In the genomic region with DNA sequence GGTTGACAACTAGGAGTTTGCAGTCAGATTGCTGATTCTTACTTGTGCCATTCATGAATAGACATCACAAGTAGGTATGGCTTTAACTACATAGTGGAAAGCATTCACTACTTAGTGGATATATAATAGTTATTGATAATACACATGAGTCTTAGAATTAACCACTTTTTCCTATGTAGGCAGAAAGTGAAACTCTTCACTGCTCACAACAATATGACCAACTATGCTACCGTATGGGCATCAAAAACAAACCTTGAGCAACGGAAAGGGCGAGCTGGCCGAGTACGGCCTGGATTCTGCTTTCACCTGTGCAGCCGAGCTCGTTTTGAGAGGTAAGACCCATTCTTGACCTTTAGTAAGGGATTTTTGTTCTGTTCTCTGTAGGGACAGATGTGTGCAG, we compare ENCODE assay signal across 19 cellular contexts. TPM values are rescaled to one million over a fixed set of nuclear protein-coding genes. Genes with fewer than 3 reads are reported as not detected.
DNase-seq lines count a peak whose midpoint lies in the region; ATAC-seq and TF ChIP-seq lines count a peak whose summit lies in the region.
"Had no signal": no experiment of that assay in that cellular context is flagged by ENCODE, and none has a peak within 500 bp of the region (broad histone marks: within the 10 kb centered on the region; RNA-seq: fewer than 3 reads in every experiment).

No MANE protein-coding gene starts in this region.

- peak; percentile 93 for ATAC-seq in stimulated activated naive CD8-positive, alpha-beta T cell treated with anti-CD3 and anti-CD28 coated beads, Interleukin-15, amount 100 ng/mL, for 72 hours
- ATAC-seq in HG02623 (IDR thresholded peaks at IDR 0.05; ENCODE audit: unreplicated experiment) = no peak
- ATAC-seq: GM12878 had no signal

- H3K4me1 Mint-ChIP-seq in activated naive CD8-positive, alpha-beta T cell treated with anti-CD3 and anti-CD28 coated beads for 36 hours = peaks cover 35% of the 10 kb centered on the region
- H3K4me1 Mint-ChIP-seq in stimulated activated naive CD8-positive, alpha-beta T cell treated with anti-CD3 and anti-CD28 coated beads, Interleukin-15, amount 100 ng/mL, for 72 hours = peaks cover 35% of the 10 kb centered on the region
- H3K4me1 Mint-ChIP-seq: IgD-negative memory B cell had no signal

- TF ChIP-seq CTCF in GM20000 (IDR thresholded peaks at IDR 0.05; ENCODE audit: extremely low read depth, missing control alignments) = no peak

- no peaks in the 10 kb centered on the region for H3K9me3 Mint-ChIP-seq in activated naive CD8-positive, alpha-beta T cell treated with anti-CD3 and anti-CD28 coated beads for 36 hours
- no peaks in the 10 kb centered on the region for H3K9me3 Mint-ChIP-seq in stimulated activated naive CD8-positive, alpha-beta T cell treated with anti-CD3 and anti-CD28 coated beads, Interleukin-15, amount 100 ng/mL, for 72 hours
- H3K9me3 Mint-ChIP-seq: CD8-positive, alpha-beta memory T cell; IgD-negative memory B cell had no signal

- no peaks in the 10 kb centered on the region for H3K27me3 Mint-ChIP-seq in activated naive CD8-positive, alpha-beta T cell treated with anti-CD3 and anti-CD28 coated beads for 36 hours
- H3K27me3 Mint-ChIP-seq in stimulated activated naive CD8-positive, alpha-beta T cell treated with anti-CD3 and anti-CD28 coated beads, Interleukin-15, amount 100 ng/mL, for 72 hours = no peaks in the 10 kb centered on the region
- H3K27me3 Mint-ChIP-seq: CD8-positive, alpha-beta memory T cell; IgD-negative memory B cell had no signal

- peak; percentile 20 to 32 for DNase-seq in activated CD4-positive, alpha-beta T cell treated with anti-CD3 and anti-CD28 coated beads, Interleukin-2, amount 50 U/mL, for 48 hours
- no peak for DNase-seq in activated CD4-positive, alpha-beta T cell treated with anti-CD3 and anti-CD28 coated beads for 4 hours
- peak; percentile 34 for DNase-seq in stimulated activated CD4-positive, alpha-beta T cell treated with anti-CD3 and anti-CD28 coated beads, Interleukin-1b, Interleukin-23, amount 100 ng/mL, for 48 hours
- DNase-seq in stimulated activated CD4-positive, alpha-beta T cell treated with anti-CD3 and anti-CD28 coated beads, Interleukin-2, amount 100 ng/mL, for 48 hours = no peak
- peak; percentile 58 for DNase-seq in activated naive CD8-positive, alpha-beta T cell treated with anti-CD3 and anti-CD28 coated beads for 36 hours
- DNase-seq in stimulated activated naive CD8-positive, alpha-beta T cell treated with anti-CD3 and anti-CD28 coated beads, Interleukin-15, amount 100 ng/mL, for 72 hours = peak; percentile 20 to 42
- DNase-seq in GM20000 (ENCODE audit: low spot score) = no peak
- DNase-seq: CD8-positive, alpha-beta memory T cell; DMS53; EL; Karpas-422; NCI-H1048; NCI-H1436; NCI-H1930; NCI-H526; PC-9 had no signal

- H3K36me3 Mint-ChIP-seq in activated naive CD8-positive, alpha-beta T cell treated with anti-CD3 and anti-CD28 coated beads for 36 hours = peaks cover 71% of the 10 kb centered on the region

- H3K27ac Mint-ChIP-seq in activated naive CD8-positive, alpha-beta T cell treated with anti-CD3 and anti-CD28 coated beads for 36 hours = peak overlapping the region; percentile 82
- H3K27ac Mint-ChIP-seq in stimulated activated naive CD8-positive, alpha-beta T cell treated with anti-CD3 and anti-CD28 coated beads, Interleukin-15, amount 100 ng/mL, for 72 hours = peak overlapping the region; percentile 49 to 94
- H3K27ac Mint-ChIP-seq: IgD-negative memory B cell had no signal

- H3K4me3 Mint-ChIP-seq in activated naive CD8-positive, alpha-beta T cell treated with anti-CD3 and anti-CD28 coated beads for 36 hours = no peak overlapping the region
- H3K4me3 Mint-ChIP-seq in stimulated activated naive CD8-positive, alpha-beta T cell treated with anti-CD3 and anti-CD28 coated beads, Interleukin-15, amount 100 ng/mL, for 72 hours = no peak overlapping the region
- H3K4me3 Mint-ChIP-seq: CD8-positive, alpha-beta memory T cell; IgD-negative memory B cell had no signal

RNA-seq across cellular contexts. Expression of a gene that starts 38.7 kb away (rescaled TPM):
- 100 to 1,000 TPM; 310 to 318 TPM for total RNA-seq in activated naive CD8-positive, alpha-beta T cell treated with anti-CD3 and anti-CD28 coated beads for 36 hours

Comparison
In these comparisons a context has a peak if more than half of its experiments do, and no peak if none do; other contexts are left out.
1. DNase-seq: peak in activated CD4-positive, alpha-beta T cell treated with anti-CD3 and anti-CD28 coated beads, Interleukin-2, amount 50 U/mL, for 48 hours (2 of 2), stimulated activated CD4-positive, alpha-beta T cell treated with anti-CD3 and anti-CD28 coated beads, Interleukin-1b, Interleukin-23, amount 100 ng/mL, for 48 hours (single experiment), activated naive CD8-positive, alpha-beta T cell treated with anti-CD3 and anti-CD28 coated beads for 36 hours (single experiment) and stimulated activated naive CD8-positive, alpha-beta T cell treated with anti-CD3 and anti-CD28 coated beads, Interleukin-15, amount 100 ng/mL, for 72 hours (2 of 2); none in activated CD4-positive, alpha-beta T cell treated with anti-CD3 and anti-CD28 coated beads for 4 hours (0 of 2), stimulated activated CD4-positive, alpha-beta T cell treated with anti-CD3 and anti-CD28 coated beads, Interleukin-2, amount 100 ng/mL, for 48 hours (0 of 2) and GM20000 (single experiment).